2 cellular contexts compared by ENCODE assay signal in the genomic region with DNA sequence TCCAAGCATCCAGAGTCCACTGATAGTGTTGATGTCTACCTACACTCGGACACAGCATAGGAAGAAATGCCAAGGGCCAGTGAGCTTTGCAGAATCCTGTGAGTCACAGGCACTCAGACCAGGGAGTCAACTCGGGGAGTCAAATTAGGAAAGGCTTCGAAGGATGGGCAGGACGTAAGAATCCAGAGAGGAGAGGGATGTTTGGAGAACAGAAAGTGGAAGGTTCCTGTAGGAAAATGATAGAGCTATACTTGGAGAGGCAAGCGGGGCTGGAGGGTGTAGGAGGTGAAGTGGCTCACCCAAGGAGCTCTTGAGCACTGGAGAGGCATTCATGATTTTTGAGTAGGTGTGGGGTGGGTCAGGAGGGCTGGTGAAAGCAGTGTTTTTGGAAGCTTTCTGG.
TF ChIP-seq lines count a peak whose summit lies in the region.

No MANE protein-coding gene starts in this region.

TF ChIP-seq in HEK293, 187 proteins besides CTCF, POLR2A, EP300 and RAD21 (continues in another document):
- TF ChIP-seq ZNF146 (tag by site-specific recombination; IDR thresholded peaks at IDR 0.05) (no peak), ZNF121 (tag by site-specific recombination; IDR thresholded peaks at IDR 0.05) (no peak), ZNF792 (tag by site-specific recombination; IDR thresholded peaks at IDR 0.05) (no peak), SETDB1 (IDR thresholded peaks at IDR 0.05; ENCODE audit: insufficient read length, low read length) (no peak), ZNF555 (tag by site-specific recombination; conservative IDR thresholded peaks at IDR 0.05) (no peak), ZNF423 (tag by site-specific recombination; IDR thresholded peaks at IDR 0.05) (no peak), PRDM1 (tag by site-specific recombination; IDR thresholded peaks at IDR 0.05) (0 out of 2 replicates have a peak, but pooled peaks have one; percentile 5), ZFHX2 (tag by site-specific recombination; conservative IDR thresholded peaks at IDR 0.05) (peak; percentile 77), ZNF677 (tag by site-specific recombination; IDR thresholded peaks at IDR 0.05) (no peak), ZNF660 (tag by site-specific recombination; IDR thresholded peaks at IDR 0.05) (no peak), ZNF10 (tag by site-specific recombination; IDR thresholded peaks at IDR 0.05) (no peak), ZNF221 (tag by site-specific recombination; IDR thresholded peaks at IDR 0.05; ENCODE audit: borderline replicate concordance) (no peak), ZNF155 (tag by site-specific recombination; IDR thresholded peaks at IDR 0.05) (no peak), ZNF341 (tag by site-specific recombination; IDR thresholded peaks at IDR 0.05; ENCODE audit: low read depth) (no peak), ZNF544 (tag by site-specific recombination; IDR thresholded peaks at IDR 0.05) (no peak), ZNF433 (tag by site-specific recombination; IDR thresholded peaks at IDR 0.05; ENCODE audit: low read depth) (no peak), ZBTB48 (tag by site-specific recombination; IDR thresholded peaks at IDR 0.05) (no peak), ZBTB21 (tag by site-specific recombination; IDR thresholded peaks at IDR 0.05) (no peak), EGR2 (tag by site-specific recombination; IDR thresholded peaks at IDR 0.05; ENCODE audit: low read depth) (peak; percentile 77), ZNF48 (tag by site-specific recombination; IDR thresholded peaks at IDR 0.05) (no peak), SP3 (tag by site-specific recombination; IDR thresholded peaks at IDR 0.05) (no peak)
- TF ChIP-seq, protein P1, sequence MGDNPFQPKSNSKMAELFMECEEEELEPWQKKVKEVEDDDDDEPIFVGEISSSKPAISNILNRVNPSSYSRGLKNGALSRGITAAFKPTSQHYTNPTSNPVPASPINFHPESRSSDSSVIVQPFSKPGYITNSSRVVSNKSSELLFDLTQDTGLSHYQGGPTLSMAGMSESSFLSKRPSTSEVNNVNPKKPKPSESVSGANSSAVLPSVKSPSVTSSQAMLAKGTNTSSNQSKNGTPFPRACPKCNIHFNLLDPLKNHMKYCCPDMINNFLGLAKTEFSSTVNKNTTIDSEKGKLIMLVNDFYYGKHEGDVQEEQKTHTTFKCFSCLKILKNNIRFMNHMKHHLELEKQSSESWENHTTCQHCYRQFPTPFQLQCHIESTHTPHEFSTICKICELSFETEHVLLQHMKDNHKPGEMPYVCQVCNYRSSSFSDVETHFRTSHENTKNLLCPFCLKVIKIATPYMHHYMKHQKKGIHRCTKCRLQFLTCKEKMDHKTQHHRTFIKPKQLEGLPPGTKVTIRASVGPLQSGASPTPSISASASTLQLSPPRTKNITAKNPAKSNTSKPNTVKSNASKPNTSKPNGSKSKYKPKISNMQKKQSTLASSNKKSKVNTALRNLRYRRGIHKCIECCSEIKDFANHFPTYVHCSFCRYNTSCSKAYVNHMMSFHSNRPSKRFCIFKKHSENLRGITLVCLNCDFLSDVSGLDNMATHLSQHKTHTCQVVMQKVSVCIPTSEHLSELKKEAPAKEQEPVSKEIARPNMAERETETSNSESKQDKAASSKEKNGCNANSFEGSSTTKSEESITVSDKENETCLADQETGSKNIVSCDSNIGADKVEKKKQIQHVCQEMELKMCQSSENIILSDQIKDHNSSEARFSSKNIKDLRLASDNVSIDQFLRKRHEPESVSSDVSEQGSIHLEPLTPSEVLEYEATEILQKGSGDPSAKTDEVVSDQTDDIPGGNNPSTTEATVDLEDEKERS (tag by site-specific recombination; IDR thresholded peaks at IDR 0.05) = no peak
- TF ChIP-seq, protein P2, sequence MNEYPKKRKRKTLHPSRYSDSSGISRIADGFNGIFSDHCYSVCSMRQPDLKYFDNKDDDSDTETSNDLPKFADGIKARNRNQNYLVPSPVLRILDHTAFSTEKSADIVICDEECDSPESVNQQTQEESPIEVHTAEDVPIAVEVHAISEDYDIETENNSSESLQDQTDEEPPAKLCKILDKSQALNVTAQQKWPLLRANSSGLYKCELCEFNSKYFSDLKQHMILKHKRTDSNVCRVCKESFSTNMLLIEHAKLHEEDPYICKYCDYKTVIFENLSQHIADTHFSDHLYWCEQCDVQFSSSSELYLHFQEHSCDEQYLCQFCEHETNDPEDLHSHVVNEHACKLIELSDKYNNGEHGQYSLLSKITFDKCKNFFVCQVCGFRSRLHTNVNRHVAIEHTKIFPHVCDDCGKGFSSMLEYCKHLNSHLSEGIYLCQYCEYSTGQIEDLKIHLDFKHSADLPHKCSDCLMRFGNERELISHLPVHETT (tag by site-specific recombination; IDR thresholded peaks at IDR 0.05) = no peak
- TF ChIP-seq, protein P3, sequence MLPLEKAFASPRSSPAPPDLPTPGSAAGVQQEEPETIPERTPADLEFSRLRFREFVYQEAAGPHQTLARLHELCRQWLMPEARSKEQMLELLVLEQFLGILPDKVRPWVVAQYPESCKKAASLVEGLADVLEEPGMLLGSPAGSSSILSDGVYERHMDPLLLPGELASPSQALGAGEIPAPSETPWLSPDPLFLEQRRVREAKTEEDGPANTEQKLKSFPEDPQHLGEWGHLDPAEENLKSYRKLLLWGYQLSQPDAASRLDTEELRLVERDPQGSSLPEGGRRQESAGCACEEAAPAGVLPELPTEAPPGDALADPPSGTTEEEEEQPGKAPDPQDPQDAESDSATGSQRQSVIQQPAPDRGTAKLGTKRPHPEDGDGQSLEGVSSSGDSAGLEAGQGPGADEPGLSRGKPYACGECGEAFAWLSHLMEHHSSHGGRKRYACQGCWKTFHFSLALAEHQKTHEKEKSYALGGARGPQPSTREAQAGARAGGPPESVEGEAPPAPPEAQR (tag by site-specific recombination; IDR thresholded peaks at IDR 0.05) = no peak
- TF ChIP-seq, protein P4, sequence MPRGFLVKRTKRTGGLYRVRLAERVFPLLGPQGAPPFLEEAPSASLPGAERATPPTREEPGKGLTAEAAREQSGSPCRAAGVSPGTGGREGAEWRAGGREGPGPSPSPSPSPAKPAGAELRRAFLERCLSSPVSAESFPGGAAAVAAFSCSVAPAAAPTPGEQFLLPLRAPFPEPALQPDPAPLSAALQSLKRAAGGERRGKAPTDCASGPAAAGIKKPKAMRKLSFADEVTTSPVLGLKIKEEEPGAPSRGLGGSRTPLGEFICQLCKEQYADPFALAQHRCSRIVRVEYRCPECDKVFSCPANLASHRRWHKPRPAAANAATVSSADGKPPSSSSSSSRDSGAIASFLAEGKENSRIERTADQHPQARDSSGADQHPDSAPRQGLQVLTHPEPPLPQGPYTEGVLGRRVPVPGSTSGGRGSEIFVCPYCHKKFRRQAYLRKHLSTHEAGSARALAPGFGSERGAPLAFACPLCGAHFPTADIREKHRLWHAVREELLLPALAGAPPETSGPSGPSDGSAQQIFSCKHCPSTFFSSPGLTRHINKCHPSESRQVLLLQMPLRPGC (tag by site-specific recombination; IDR thresholded peaks at IDR 0.05) = no peak

TF ChIP-seq in GM12878, 131 proteins besides CTCF, POLR2A, EP300 and RAD21:
- no peak for TF ChIP-seq RFX5 (IDR thresholded peaks at IDR 0.05; ENCODE audit: low read depth, low read length)
